ENCODE assay signal across 1 cellular context in genomic region chr5:10264569-10264968, GRCh38.
TF ChIP-seq lines count a peak whose summit lies in the region.

No MANE protein-coding gene starts in this region.

TF ChIP-seq in IMR-90, 13 proteins besides CTCF, POLR2A, EP300 and RAD21:
- TF ChIP-seq RFX5 (IDR thresholded peaks at IDR 0.05; ENCODE audit: low read depth, low read length): no peak
- TF ChIP-seq FOS (IDR thresholded peaks at IDR 0.05; ENCODE audit: low read depth, low read length): no peak
- TF ChIP-seq BHLHE40 (IDR thresholded peaks at IDR 0.05; ENCODE audit: low read depth, low read length): peak; percentile 75
- TF ChIP-seq CEBPB (IDR thresholded peaks at IDR 0.05; ENCODE audit: low read depth, low read length): peak; percentile 73
- no peak for TF ChIP-seq RCOR1 (IDR thresholded peaks at IDR 0.05; ENCODE audit: insufficient replicate concordance, low read length)
